8 cellular contexts compared by ENCODE assay signal in genomic region chr13:39144941-39145533, GRCh38.
DNase-seq lines count a peak whose midpoint lies in the region; ATAC-seq and TF ChIP-seq lines count a peak whose summit lies in the region.

No MANE protein-coding gene starts in this region.

- H4K91ac ChIP-seq in trophoblast cell (ENCODE audit: low read depth, low read length) = no peak overlapping the region

- no peak overlapping the region for H2BK12ac ChIP-seq in trophoblast cell (ENCODE audit: low read length)

- peak; percentile 29 for DNase-seq in activated naive CD8-positive, alpha-beta T cell treated with anti-CD3 and anti-CD28 coated beads, Interleukin-2, amount 50 U/mL, for 24 hours
- no peak for DNase-seq in activated naive CD8-positive, alpha-beta T cell treated with anti-CD3 and anti-CD28 coated beads for 36 hours
- DNase-seq in LNCaP clone FGC (ENCODE audit: low read depth) = peak; percentile 28
- DNase-seq in activated CD8-positive, alpha-beta T cell treated with anti-CD3 and anti-CD28 coated beads for 36 hours = peak; percentile 50
- peak; percentile 73 for DNase-seq in globus pallidus (ENCODE audit: low spot score)
- peak; percentile 50 to 76 for DNase-seq in trophoblast cell
- no peak for DNase-seq in stimulated activated effector memory CD8-positive, alpha-beta T cell treated with anti-CD3 and anti-CD28 coated beads, Interleukin-12 subunit alpha, Interleukin-12 subunit beta, amount 100 ng/mL, for 72 hours (ENCODE audit: low spot score in 2 of 2)

- H2AFZ ChIP-seq in trophoblast cell (ENCODE audit: insufficient read depth, low read length, poor library complexity) = no peak overlapping the region

- H3K36me3 Mint-ChIP-seq in activated naive CD8-positive, alpha-beta T cell treated with anti-CD3 and anti-CD28 coated beads, Interleukin-2, amount 50 U/mL, for 24 hours (ENCODE audit: low read depth) = no peaks in the 10 kb centered on the region
- no peaks in the 10 kb centered on the region for H3K36me3 Mint-ChIP-seq in activated naive CD8-positive, alpha-beta T cell treated with anti-CD3 and anti-CD28 coated beads for 36 hours
- no peaks in the 10 kb centered on the region for H3K36me3 Mint-ChIP-seq in activated CD8-positive, alpha-beta T cell treated with anti-CD3 and anti-CD28 coated beads for 36 hours (ENCODE audit: low read depth)
- no peaks in the 10 kb centered on the region for H3K36me3 Mint-ChIP-seq in stimulated activated effector memory CD8-positive, alpha-beta T cell treated with anti-CD3 and anti-CD28 coated beads, Interleukin-12 subunit alpha, Interleukin-12 subunit beta, amount 100 ng/mL, for 72 hours

- no peaks in the 10 kb centered on the region for H3K79me1 ChIP-seq in trophoblast cell (ENCODE audit: low read length)

- no peak overlapping the region for H3K4ac ChIP-seq in trophoblast cell (ENCODE audit: low read depth, low read length)

- intact Hi-C loops in activated CD8-positive, alpha-beta T cell treated with anti-CD3 and anti-CD28 coated beads for 36 hours (cut with micrococcal nuclease) = loop anchor here (10.0 kb wide), 2 partner anchors 120 to 470 kb away; no protein-coding TSS in a partner anchor

- H3K27me3 ChIP-seq in trophoblast cell (ENCODE audit: insufficient read depth, low read length) = no peaks in the 10 kb centered on the region

- H3K79me2 ChIP-seq in trophoblast cell (ENCODE audit: control insufficient read depth, insufficient read depth, low read length, poor library complexity) = no peaks in the 10 kb centered on the region

- H3K18ac ChIP-seq in trophoblast cell (ENCODE audit: low read length) = no peak overlapping the region

- no peak overlapping the region for H3K14ac ChIP-seq in trophoblast cell (ENCODE audit: low read length)

- no CpG with 5 or more reads among the region's 8 CpGs for WGBS in trophoblast cell (ENCODE audit: extremely low coverage, insufficient coverage, insufficient read length)

- H3K4me3 ChIP-seq in LNCaP clone FGC (ENCODE audit: low read depth, low read length) (no peak overlapping the region), trophoblast cell (ENCODE audit: low read depth, low read length) (no peak overlapping the region)

- peaks cover 42% of the 10 kb centered on the region for H3K27me3 Mint-ChIP-seq in activated naive CD8-positive, alpha-beta T cell treated with anti-CD3 and anti-CD28 coated beads, Interleukin-2, amount 50 U/mL, for 24 hours
- peaks cover 60% of the 10 kb centered on the region for H3K27me3 Mint-ChIP-seq in activated naive CD8-positive, alpha-beta T cell treated with anti-CD3 and anti-CD28 coated beads for 36 hours
- peaks cover 33% of the 10 kb centered on the region for H3K27me3 Mint-ChIP-seq in activated CD8-positive, alpha-beta T cell treated with anti-CD3 and anti-CD28 coated beads for 36 hours

- H3K4me3 Mint-ChIP-seq in activated naive CD8-positive, alpha-beta T cell treated with anti-CD3 and anti-CD28 coated beads, Interleukin-2, amount 50 U/mL, for 24 hours = no peak overlapping the region
- no peak overlapping the region for H3K4me3 Mint-ChIP-seq in activated naive CD8-positive, alpha-beta T cell treated with anti-CD3 and anti-CD28 coated beads for 36 hours
- no peak overlapping the region for H3K4me3 Mint-ChIP-seq in activated CD8-positive, alpha-beta T cell treated with anti-CD3 and anti-CD28 coated beads for 36 hours
- no peak overlapping the region for H3K4me3 Mint-ChIP-seq in stimulated activated effector memory CD8-positive, alpha-beta T cell treated with anti-CD3 and anti-CD28 coated beads, Interleukin-12 subunit alpha, Interleukin-12 subunit beta, amount 100 ng/mL, for 72 hours

- POLR2A ChIA-PET in activated CD8-positive, alpha-beta T cell treated with anti-CD3 and anti-CD28 coated beads for 36 hours (lab: Charles Lee) = no interaction called here

- no peak overlapping the region for H4K8ac ChIP-seq in trophoblast cell (ENCODE audit: low read depth, low read length)

- H2BK120ac ChIP-seq in trophoblast cell (ENCODE audit: insufficient read depth, low read length, poor library complexity) = no peak overlapping the region

- no peaks in the 10 kb centered on the region for H3K36me3 ChIP-seq in trophoblast cell (ENCODE audit: control insufficient read depth in 1 of 2, insufficient read depth in 2 of 2, low read length in 2 of 2)

- no peak overlapping the region for H3K9ac ChIP-seq in trophoblast cell (ENCODE audit: low read length)

- peaks cover 31% of the 10 kb centered on the region for H3K4me1 Mint-ChIP-seq in activated naive CD8-positive, alpha-beta T cell treated with anti-CD3 and anti-CD28 coated beads, Interleukin-2, amount 50 U/mL, for 24 hours
- H3K4me1 Mint-ChIP-seq in activated naive CD8-positive, alpha-beta T cell treated with anti-CD3 and anti-CD28 coated beads for 36 hours = peaks cover 13% of the 10 kb centered on the region
- peaks cover 11% of the 10 kb centered on the region for H3K4me1 Mint-ChIP-seq in activated CD8-positive, alpha-beta T cell treated with anti-CD3 and anti-CD28 coated beads for 36 hours (ENCODE audit: low read depth)
- no peaks in the 10 kb centered on the region for H3K4me1 Mint-ChIP-seq in stimulated activated effector memory CD8-positive, alpha-beta T cell treated with anti-CD3 and anti-CD28 coated beads, Interleukin-12 subunit alpha, Interleukin-12 subunit beta, amount 100 ng/mL, for 72 hours

- peak overlapping the region; percentile 64 for H3K27ac Mint-ChIP-seq in activated naive CD8-positive, alpha-beta T cell treated with anti-CD3 and anti-CD28 coated beads, Interleukin-2, amount 50 U/mL, for 24 hours
- no peak overlapping the region for H3K27ac Mint-ChIP-seq in activated naive CD8-positive, alpha-beta T cell treated with anti-CD3 and anti-CD28 coated beads for 36 hours
- H3K27ac Mint-ChIP-seq in activated CD8-positive, alpha-beta T cell treated with anti-CD3 and anti-CD28 coated beads for 36 hours = no peak overlapping the region
- H3K27ac Mint-ChIP-seq in stimulated activated effector memory CD8-positive, alpha-beta T cell treated with anti-CD3 and anti-CD28 coated beads, Interleukin-12 subunit alpha, Interleukin-12 subunit beta, amount 100 ng/mL, for 72 hours = no peak overlapping the region

- no peak overlapping the region for H3K23ac ChIP-seq in trophoblast cell (ENCODE audit: low read length)

- ATAC-seq in activated naive CD8-positive, alpha-beta T cell treated with anti-CD3 and anti-CD28 coated beads, Interleukin-2, amount 50 U/mL, for 24 hours = peak; percentile 69
- ATAC-seq in activated CD8-positive, alpha-beta T cell treated with anti-CD3 and anti-CD28 coated beads for 36 hours = peak; percentile 60
- no peak for ATAC-seq in stimulated activated effector memory CD8-positive, alpha-beta T cell treated with anti-CD3 and anti-CD28 coated beads, Interleukin-12 subunit alpha, Interleukin-12 subunit beta, amount 100 ng/mL, for 72 hours
- ATAC-seq in HG03354 (IDR thresholded peaks at IDR 0.05; ENCODE audit: poor library complexity, severe bottlenecking, unreplicated experiment) = no peak

- H3K27ac ChIP-seq in trophoblast cell (ENCODE audit: low read depth, low read length) = no peak overlapping the region

- no peaks in the 10 kb centered on the region for H3K4me1 ChIP-seq in trophoblast cell (ENCODE audit: control insufficient read depth in 1 of 2, insufficient read depth in 2 of 2, low read length in 2 of 2)

- H2BK5ac ChIP-seq in trophoblast cell (ENCODE audit: low read depth, low read length, poor library complexity) = no peak overlapping the region

- no peak overlapping the region for H2AK5ac ChIP-seq in trophoblast cell (ENCODE audit: low read length)

- no peaks in the 10 kb centered on the region for H3K9me3 Mint-ChIP-seq in activated naive CD8-positive, alpha-beta T cell treated with anti-CD3 and anti-CD28 coated beads, Interleukin-2, amount 50 U/mL, for 24 hours
- no peaks in the 10 kb centered on the region for H3K9me3 Mint-ChIP-seq in activated naive CD8-positive, alpha-beta T cell treated with anti-CD3 and anti-CD28 coated beads for 36 hours
- no peaks in the 10 kb centered on the region for H3K9me3 Mint-ChIP-seq in activated CD8-positive, alpha-beta T cell treated with anti-CD3 and anti-CD28 coated beads for 36 hours
- H3K9me3 Mint-ChIP-seq in stimulated activated effector memory CD8-positive, alpha-beta T cell treated with anti-CD3 and anti-CD28 coated beads, Interleukin-12 subunit alpha, Interleukin-12 subunit beta, amount 100 ng/mL, for 72 hours = no peaks in the 10 kb centered on the region

- TF ChIP-seq CTCF in LNCaP clone FGC (IDR thresholded peaks at IDR 0.05; ENCODE audit: control insufficient read depth, extremely low read depth, insufficient read depth) = peak; percentile 86
- peak; percentile 52 for TF ChIP-seq CTCF in activated CD8-positive, alpha-beta T cell treated with anti-CD3 and anti-CD28 coated beads for 36 hours (IDR thresholded peaks at IDR 0.05)

- no peaks in the 10 kb centered on the region for H3K9me3 ChIP-seq in trophoblast cell (ENCODE audit: insufficient read depth, low read depth, low read length)

- no peak overlapping the region for H3K4me2 ChIP-seq in trophoblast cell (ENCODE audit: low read length)

- no peak overlapping the region for H4K12ac ChIP-seq in trophoblast cell (ENCODE audit: low read depth, low read length)

- CTCF ChIA-PET in activated CD8-positive, alpha-beta T cell treated with anti-CD3 and anti-CD28 coated beads for 36 hours (lab: Charles Lee) = interaction anchor here (0.8 to 4.4 kb wide), 17 partner anchors 10 to 471 kb away, joined by 3 to 15 read pairs (median 4); no protein-coding TSS in a partner anchor

Comparison
In these comparisons a context has a peak if more than half of its experiments do, and no peak if none do; other contexts are left out.
1. DNase-seq: peak in activated naive CD8-positive, alpha-beta T cell treated with anti-CD3 and anti-CD28 coated beads, Interleukin-2, amount 50 U/mL, for 24 hours (single experiment), LNCaP clone FGC (single experiment), activated CD8-positive, alpha-beta T cell treated with anti-CD3 and anti-CD28 coated beads for 36 hours (single experiment), globus pallidus (single experiment) and trophoblast cell (2 of 2); none in activated naive CD8-positive, alpha-beta T cell treated with anti-CD3 and anti-CD28 coated beads for 36 hours (single experiment) and stimulated activated effector memory CD8-positive, alpha-beta T cell treated with anti-CD3 and anti-CD28 coated beads, Interleukin-12 subunit alpha, Interleukin-12 subunit beta, amount 100 ng/mL, for 72 hours (0 of 2).
2. ATAC-seq: peak in activated naive CD8-positive, alpha-beta T cell treated with anti-CD3 and anti-CD28 coated beads, Interleukin-2, amount 50 U/mL, for 24 hours (single experiment) and activated CD8-positive, alpha-beta T cell treated with anti-CD3 and anti-CD28 coated beads for 36 hours (single experiment); none in stimulated activated effector memory CD8-positive, alpha-beta T cell treated with anti-CD3 and anti-CD28 coated beads, Interleukin-12 subunit alpha, Interleukin-12 subunit beta, amount 100 ng/mL, for 72 hours (single experiment) and HG03354 (single experiment).